Comparison of ENCODE assay signal across 8 cellular contexts in the genomic region with DNA sequence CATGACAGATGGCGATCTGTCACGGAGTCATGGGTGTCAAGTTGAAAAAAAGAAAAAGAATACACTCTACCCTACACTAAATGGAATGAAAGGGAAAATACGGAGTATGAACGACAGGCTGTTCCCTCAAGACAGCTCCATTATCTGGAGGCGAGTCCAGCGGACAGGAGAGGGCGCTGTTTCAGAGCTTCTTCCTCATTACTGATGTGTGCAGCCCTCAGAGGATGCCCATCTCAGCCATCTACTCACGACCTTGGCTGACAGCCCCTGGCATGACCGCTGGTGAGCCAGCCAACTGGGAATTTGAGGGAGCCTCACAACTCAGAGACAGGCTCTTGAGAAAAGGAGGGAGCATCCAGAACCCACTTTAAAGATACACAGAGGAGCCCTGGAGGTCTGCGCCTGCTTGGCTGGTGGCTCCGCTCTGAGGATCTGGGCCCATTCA. TPM values are rescaled to one million over a fixed set of nuclear protein-coding genes. Genes with fewer than 3 reads are reported as not detected.
DNase-seq lines count a peak whose midpoint lies in the region; ATAC-seq and TF ChIP-seq lines count a peak whose summit lies in the region.

No MANE protein-coding gene starts in this region.

- H3K36me3 ChIP-seq in NT2/D1 (ENCODE audit: insufficient read depth, insufficient read length, low read length) = no peaks in the 10 kb centered on the region

- ATAC-seq in esophagus mucosa = peak; percentile 52
- ATAC-seq in naive thymus-derived CD8-positive, alpha-beta T cell = peak; percentile 68 to 69
- ATAC-seq in stimulated activated effector memory CD8-positive, alpha-beta T cell treated with anti-CD3 and anti-CD28 coated beads, Interleukin-12 subunit alpha, Interleukin-12 subunit beta, amount 100 ng/mL, for 72 hours = peak; percentile 51
- ATAC-seq in GM21526 (IDR thresholded peaks at IDR 0.05; ENCODE audit: low FRiP score, unreplicated experiment) = no peak

- peaks cover 9% of the 10 kb centered on the region for H3K4me1 ChIP-seq in NT2/D1 (ENCODE audit: insufficient read depth, insufficient read length)

- TF ChIP-seq CTCF in HFFc6 (IDR thresholded peaks at IDR 0.05) = peak; percentile 91

- H3K9me3 ChIP-seq in NT2/D1 (ENCODE audit: insufficient read depth, low read length) = no peaks in the 10 kb centered on the region

- H3K36me3 Mint-ChIP-seq in HFFc6 (ENCODE audit: low read depth) = peaks cover 4% of the 10 kb centered on the region; the same call in 1 of the 2 replicates
- no peaks in the 10 kb centered on the region for H3K36me3 Mint-ChIP-seq in naive thymus-derived CD8-positive, alpha-beta T cell
- peaks cover 25% of the 10 kb centered on the region for H3K36me3 Mint-ChIP-seq in stimulated activated effector memory CD8-positive, alpha-beta T cell treated with anti-CD3 and anti-CD28 coated beads, Interleukin-12 subunit alpha, Interleukin-12 subunit beta, amount 100 ng/mL, for 72 hours

- H3K9ac ChIP-seq in NT2/D1 (ENCODE audit: insufficient read length, low read depth) = no peak overlapping the region

- POLR2A ChIA-PET in naive thymus-derived CD8-positive, alpha-beta T cell (lab: Charles Lee) = no interaction called here

- no peaks in the 10 kb centered on the region for H3K9me3 Mint-ChIP-seq in HFFc6
- no peaks in the 10 kb centered on the region for H3K9me3 Mint-ChIP-seq in naive thymus-derived CD8-positive, alpha-beta T cell
- no peaks in the 10 kb centered on the region for H3K9me3 Mint-ChIP-seq in stimulated activated effector memory CD8-positive, alpha-beta T cell treated with anti-CD3 and anti-CD28 coated beads, Interleukin-12 subunit alpha, Interleukin-12 subunit beta, amount 100 ng/mL, for 72 hours

- H3K4me3 ChIP-seq in NT2/D1 (ENCODE audit: insufficient read length, low read depth) = no peak overlapping the region

- H3K4me1 Mint-ChIP-seq in HFFc6 (ENCODE audit: low read depth) = peaks cover 95% of the 10 kb centered on the region
- peaks cover 1 to 56% (median 22%) of the 10 kb centered on the region in 4 donors for H3K4me1 Mint-ChIP-seq in naive thymus-derived CD8-positive, alpha-beta T cell
- H3K4me1 Mint-ChIP-seq in stimulated activated effector memory CD8-positive, alpha-beta T cell treated with anti-CD3 and anti-CD28 coated beads, Interleukin-12 subunit alpha, Interleukin-12 subunit beta, amount 100 ng/mL, for 72 hours = peaks cover 86% of the 10 kb centered on the region

- no peaks in the 10 kb centered on the region for H3K27me3 ChIP-seq in NT2/D1 (ENCODE audit: insufficient read depth, insufficient read length)

- peaks cover 3% of the 10 kb centered on the region for H3K27me3 Mint-ChIP-seq in HFFc6 (ENCODE audit: insufficient read depth)
- H3K27me3 Mint-ChIP-seq in naive thymus-derived CD8-positive, alpha-beta T cell = peaks cover 2 to 21% (median 14%) of the 10 kb centered on the region in 5 donors

- DNase-seq in DMS153 treated with DMSO at 0.1 percent for 48 hours (lab: John Stamatoyannopoulos, UW; ENCODE audit: unreplicated experiment) (peak; percentile 19), HFFc6 (peak; percentile 87), NT2/D1 (ENCODE audit: low read depth, low spot score) (peak; percentile 60)
- peak; percentile 91 for DNase-seq in activated CD8-positive, alpha-beta memory T cell treated with anti-CD3 and anti-CD28 coated beads, Interleukin-2, amount 50 U/mL, for 48 hours
- DNase-seq in naive thymus-derived CD8-positive, alpha-beta T cell = peak; percentile 32 to 81 (median 51)
- peak; percentile 72 to 91 for DNase-seq in stimulated activated effector memory CD8-positive, alpha-beta T cell treated with anti-CD3 and anti-CD28 coated beads, Interleukin-12 subunit alpha, Interleukin-12 subunit beta, amount 100 ng/mL, for 72 hours (ENCODE audit: low spot score in 2 of 2)

- H3K4me3 Mint-ChIP-seq in HFFc6 = peak overlapping the region; percentile 86
- H3K4me3 Mint-ChIP-seq in naive thymus-derived CD8-positive, alpha-beta T cell = peak overlapping the region in 2 of 10 donors; percentile 5 to 26
- peak overlapping the region; percentile 82 for H3K4me3 Mint-ChIP-seq in stimulated activated effector memory CD8-positive, alpha-beta T cell treated with anti-CD3 and anti-CD28 coated beads, Interleukin-12 subunit alpha, Interleukin-12 subunit beta, amount 100 ng/mL, for 72 hours

- peak overlapping the region; percentile 99 for H3K27ac Mint-ChIP-seq in HFFc6
- peak overlapping the region in 4 of 10 donors; percentile 11 to 90 (median 36) for H3K27ac Mint-ChIP-seq in naive thymus-derived CD8-positive, alpha-beta T cell
- peak overlapping the region; percentile 97 for H3K27ac Mint-ChIP-seq in stimulated activated effector memory CD8-positive, alpha-beta T cell treated with anti-CD3 and anti-CD28 coated beads, Interleukin-12 subunit alpha, Interleukin-12 subunit beta, amount 100 ng/mL, for 72 hours

RNA-seq across cellular contexts. Expression of a gene that starts 49.6 kb away (rescaled TPM):
- total RNA-seq in HFFc6 (2021; fragmentation: NEBNext Ultra II Directional; extraction: Animal tissue kit (Norgen Biotek cat#: 25700)) = 10 to 100 TPM; 31.5 to 37.5 (median 34.8) TPM
- total RNA-seq in esophagus mucosa = 19.2 TPM
- 10 to 100 TPM; 37.3 to 39.5 TPM for total RNA-seq in naive thymus-derived CD8-positive, alpha-beta T cell
- polyA plus RNA-seq in naive thymus-derived CD8-positive, alpha-beta T cell = 10 to 100 TPM; 13.0 to 14.5 (median 13.0) TPM

Comparison
In these comparisons a context has a peak if more than half of its experiments do, and no peak if none do; other contexts are left out.
1. DNase-seq: peak in every context shown above with its lines; median percentile 91 in activated CD8-positive, alpha-beta memory T cell treated with anti-CD3 and anti-CD28 coated beads, Interleukin-2, amount 50 U/mL, for 48 hours; 87 in HFFc6; 82 in stimulated activated effector memory CD8-positive, alpha-beta T cell treated with anti-CD3 and anti-CD28 coated beads, Interleukin-12 subunit alpha, Interleukin-12 subunit beta, amount 100 ng/mL, for 72 hours; 60 in NT2/D1; 51 in naive thymus-derived CD8-positive, alpha-beta T cell; 19 in DMS153 treated with DMSO at 0.1 percent for 48 hours.